Comparison of ENCODE assay signal across 28 cellular contexts in genomic region chr1:236850077-236850476, GRCh38.
"Had no signal": no experiment of that assay in that cellular context is flagged by ENCODE, and none has a peak within 500 bp of the region (broad histone marks: within the 10 kb centered on the region; RNA-seq: fewer than 3 reads in every experiment).

No MANE protein-coding gene starts in this region.

- H3K27me3 Mint-ChIP-seq: activated CD4-positive, alpha-beta memory T cell treated with anti-CD3 and anti-CD28 coated beads, Interleukin-2, amount 10 ng/mL, durations not matched to agents 7 days and 5 days; activated CD8-positive, alpha-beta memory T cell treated with anti-CD3 and anti-CD28 coated beads, Interleukin-2, amount 10 ng/mL, durations not matched to agents 7 days and 5 days; activated naive CD4-positive, alpha-beta T cell treated with anti-CD3 and anti-CD28 coated beads, Interleukin-2, amount 10 ng/mL, durations not matched to agents 7 days and 5 days; activated naive CD8-positive, alpha-beta T cell; activated naive CD8-positive, alpha-beta T cell treated with anti-CD3 and anti-CD28 coated beads, Interleukin-2, amount 50 U/mL, for 24 hours; brain had no signal

- FAIRE-seq: bronchial epithelial cell had no signal

- H3K4me1 Mint-ChIP-seq: activated CD4-positive, alpha-beta memory T cell treated with anti-CD3 and anti-CD28 coated beads, Interleukin-2, amount 10 ng/mL, durations not matched to agents 7 days and 5 days; activated CD8-positive, alpha-beta memory T cell treated with anti-CD3 and anti-CD28 coated beads, Interleukin-2, amount 10 ng/mL, durations not matched to agents 7 days and 5 days; brain had no signal

- H3K9me3 ChIP-seq: SJCRH30 had no signal

- H3K4me3 Mint-ChIP-seq: activated CD4-positive, alpha-beta memory T cell treated with anti-CD3 and anti-CD28 coated beads, Interleukin-2, amount 10 ng/mL, durations not matched to agents 7 days and 5 days; activated CD8-positive, alpha-beta memory T cell treated with anti-CD3 and anti-CD28 coated beads, Interleukin-2, amount 10 ng/mL, durations not matched to agents 7 days and 5 days; activated naive CD4-positive, alpha-beta T cell treated with anti-CD3 and anti-CD28 coated beads, Interleukin-2, amount 10 ng/mL, durations not matched to agents 7 days and 5 days; activated naive CD8-positive, alpha-beta T cell; activated naive CD8-positive, alpha-beta T cell treated with anti-CD3 and anti-CD28 coated beads, Interleukin-2, amount 50 U/mL, for 24 hours; brain; T-helper 2 cell treated with Interferon-gamma antibody and Interleukin-4, amounts not matched to agents 5 μg/mL and 100 μg/mL, for 36 hours had no signal

- ATAC-seq: activated CD8-positive, alpha-beta memory T cell treated with anti-CD3 and anti-CD28 coated beads, Interleukin-2, amount 10 ng/mL, durations not matched to agents 7 days and 5 days; activated naive CD8-positive, alpha-beta T cell treated with anti-CD3 and anti-CD28 coated beads, Interleukin-2, amount 50 U/mL, for 24 hours; Panc1 had no signal

- H3K4me1 ChIP-seq: SJCRH30 had no signal

- DNase-seq: activated CD4-positive, alpha-beta memory T cell treated with anti-CD3 and anti-CD28 coated beads, Interleukin-2, amount 10 ng/mL, durations not matched to agents 7 days and 5 days; activated CD4-positive, alpha-beta T cell treated with anti-CD3 and anti-CD28 coated beads for 1 hour; activated CD4-positive, alpha-beta T cell treated with anti-CD3 and anti-CD28 coated beads for 48 hours; activated CD4-positive, CD25-positive, alpha-beta regulatory T cell; activated CD8-positive, alpha-beta memory T cell treated with anti-CD3 and anti-CD28 coated beads for 24 hours; activated CD8-positive, alpha-beta memory T cell treated with anti-CD3 and anti-CD28 coated beads, Interleukin-2, amount 10 ng/mL, durations not matched to agents 7 days and 5 days; activated CD8-positive, alpha-beta memory T cell treated with anti-CD3 and anti-CD28 coated beads, Interleukin-2, amount 50 U/mL, for 48 hours; activated effector memory CD4-positive, alpha-beta T cell treated with Interleukin-2 at 50 U/mL for 16 hours; activated naive CD4-positive, alpha-beta T cell treated with anti-CD3 and anti-CD28 coated beads, Interleukin-2, amount 10 ng/mL, durations not matched to agents 7 days and 5 days; activated naive CD8-positive, alpha-beta T cell treated with anti-CD3 and anti-CD28 coated beads, Interleukin-2, amount 50 U/mL, for 24 hours; activated T-cell treated with anti-CD3 and anti-CD28 coated beads, Interleukin-2, amount 50 U/mL, for 48 hours; anterior cingulate cortex; caudate nucleus; NCI-H1105; NCI-H1417 treated with DMSO at 0.1 percent for 48 hours; NCI-H2029; NCI-H226; NCI-H446 treated with DMSO at 0.1 percent for 48 hours; NCI-H524 treated with DMSO at 0.1 percent for 48 hours; SHP77; SJCRH30 had no signal

- H3K27ac ChIP-seq: SJCRH30, SK-N-MC, VCaP had no signal

- H3K27me3 ChIP-seq: SJCRH30 had no signal

- H3K27ac Mint-ChIP-seq: activated CD8-positive, alpha-beta memory T cell treated with anti-CD3 and anti-CD28 coated beads, Interleukin-2, amount 10 ng/mL, durations not matched to agents 7 days and 5 days; activated naive CD4-positive, alpha-beta T cell treated with anti-CD3 and anti-CD28 coated beads, Interleukin-2, amount 10 ng/mL, durations not matched to agents 7 days and 5 days; activated naive CD8-positive, alpha-beta T cell; T-helper 2 cell treated with Interferon-gamma antibody and Interleukin-4, amounts not matched to agents 5 μg/mL and 100 μg/mL, for 36 hours had no signal

- H3K4me3 ChIP-seq: SJCRH30, SK-N-MC had no signal
